15 cellular contexts compared by ENCODE assay signal in genomic region chr21:33023574-33024277, GRCh38. TPM values are rescaled to one million over a fixed set of nuclear protein-coding genes. Genes with fewer than 3 reads are reported as not detected.
DNase-seq lines count a peak whose midpoint lies in the region; ATAC-seq, FAIRE-seq and TF ChIP-seq lines count a peak whose summit lies in the region.
"Had no signal": no experiment of that assay in that cellular context is flagged by ENCODE, and none has a peak within 500 bp of the region (broad histone marks: within the 10 kb centered on the region; RNA-seq: fewer than 3 reads in every experiment).

No MANE protein-coding gene starts in this region.

- TF ChIP-seq RAD21 in A549 (conservative IDR thresholded peaks at IDR 0.05 in 1 of 2, IDR thresholded peaks at IDR 0.05 in 1 of 2), result no peak

- POLR2A ChIA-PET in A549 (lab: Yijun Ruan, JAX), result no interaction called here
- POLR2A ChIA-PET in OCI-LY7 (lab: Charles Lee), result no interaction called here

- H3K36me3 ChIP-seq in lower lobe of right lung (no peaks in the 10 kb centered on the region), ovary (no peaks in the 10 kb centered on the region), OCI-LY7 (ENCODE audit: insufficient read depth, low read length) (no peaks in the 10 kb centered on the region)
- H3K36me3 ChIP-seq: adrenal gland, MG63, spleen had no signal

- WGBS in A549 (ENCODE audit: missing lambda C conversion rate), result 32% methylated on average over 17 of the region's 50 CpGs
- 1 to 4% (median 3%) methylated on average over 44 to 50 of the region's 50 CpGs for WGBS in ovary, 3 donors

- no peak for FAIRE-seq in A549 (lab: Jason Lieb, UNC)
- FAIRE-seq: GM18507 had no signal

- no TSS peak for BruUV-seq in OCI-LY7 (replicated peaks; lab: Mats Ljungman, UMichigan)

- peaks cover 100% of the 10 kb centered on the region for H3K27me3 ChIP-seq in lower lobe of right lung (ENCODE audit: low read depth)
- H3K27me3 ChIP-seq in ovary, result peaks cover 2% of the 10 kb centered on the region

- H2AFZ ChIP-seq in OCI-LY7 (ENCODE audit: low read length), result no peak overlapping the region

- ATAC-seq in A549 (peak in 1 of 2 experiments; percentile 22; a peak in 1 of 6 replicates), lower lobe of right lung (no peak), HG02973 (IDR thresholded peaks at IDR 0.05; ENCODE audit: unreplicated experiment) (no peak)
- ATAC-seq in activated T-helper 17 cell treated with anti-CD3 and anti-CD28 coated beads, Interleukin-2, amount 50 U/mL, for 72 hours (replicated peaks), result no peak
- ATAC-seq: left ventricle myocardium superior had no signal

- peaks cover 17% of the 10 kb centered on the region for H3K4me1 Mint-ChIP-seq in activated T-helper 17 cell treated with anti-CD3 and anti-CD28 coated beads, Interleukin-2, amount 50 U/mL, for 72 hours

- no peaks in the 10 kb centered on the region for H3K79me2 ChIP-seq in OCI-LY7 (ENCODE audit: insufficient read depth, low read depth, low read length)

- intact Hi-C loops in lower lobe of right lung (cut with DNase I) (no loop called here), ovary (cut with DNase I) (loop anchor here in 1 of 4 donors (5.0 kb wide), 1 partner anchor 34 kb away; no protein-coding TSS in a partner anchor), OCI-LY7 (cut with micrococcal nuclease; ENCODE audit: unreplicated experiment) (no loop called here)

- no peaks in the 10 kb centered on the region for H3K9me3 Mint-ChIP-seq in activated T-helper 17 cell treated with anti-CD3 and anti-CD28 coated beads, Interleukin-2, amount 50 U/mL, for 72 hours

- H3K4me3 ChIP-seq in A549 (no peak overlapping the region), lower lobe of right lung (peak overlapping the region; percentile 7), ovary (no peak overlapping the region), OCI-LY7 (ENCODE audit: low read depth, low read length, poor library complexity, severe bottlenecking) (no peak overlapping the region)
- H3K4me3 ChIP-seq: MG63 had no signal

- H3K4me3 Mint-ChIP-seq in activated T-helper 17 cell treated with anti-CD3 and anti-CD28 coated beads, Interleukin-2, amount 50 U/mL, for 72 hours, result peak overlapping the region; percentile 45

- TF ChIP-seq EP300 in A549 (IDR thresholded peaks at IDR 0.05), result no peak
- no peak for TF ChIP-seq EP300 in ovary (IDR thresholded peaks at IDR 0.05)

- H3K27ac ChIP-seq in A549, result no peak overlapping the region
- no peak overlapping the region for H3K27ac ChIP-seq in lower lobe of right lung
- no peak overlapping the region for H3K27ac ChIP-seq in ovary
- no peak overlapping the region for H3K27ac ChIP-seq in OCI-LY7 (ENCODE audit: low read depth, low read length, poor library complexity, severe bottlenecking)
- H3K27ac ChIP-seq: adrenal gland, spleen had no signal

- H3K9me2 ChIP-seq in OCI-LY7 (ENCODE audit: insufficient read depth, low read length), result no peaks in the 10 kb centered on the region

- CTCF ChIA-PET in A549 (lab: Yijun Ruan, JAX), result interaction anchor here (1.0 kb wide), 1 partner anchor 103 kb away, joined by 3 read pairs; no protein-coding TSS in a partner anchor
- CTCF ChIA-PET in OCI-LY7 (lab: Charles Lee; ENCODE audit: unreplicated experiment), result no interaction called here

- no peaks in the 10 kb centered on the region for H4K20me1 ChIP-seq in OCI-LY7 (ENCODE audit: insufficient read depth, low read length)

- H3K27ac Mint-ChIP-seq in activated T-helper 17 cell treated with anti-CD3 and anti-CD28 coated beads, Interleukin-2, amount 50 U/mL, for 72 hours, result no peak overlapping the region

- DNase-seq in A549 (ENCODE audit: low read depth in 1 of 2, low spot score in 1 of 2), result no peak
- peak; percentile 43 for DNase-seq in GF-D8 (lab: John Stamatoyannopoulos, UW)
- no peak for DNase-seq in lower lobe of right lung
- DNase-seq in ovary, result no peak
- no peak for DNase-seq in CD1c-positive myeloid dendritic cell (ENCODE audit: extremely low spot score)
- no peak for DNase-seq in OCI-LY7 (ENCODE audit: low spot score)
- DNase-seq: adrenal gland; left ventricle myocardium superior; MG63; NK-92 treated with Interleukin-12 subunit alpha and Interleukin-12 subunit beta, amount 100 ng/mL, for 24 hours; spleen; T-helper 9 cell had no signal

- H3K27me3 Mint-ChIP-seq in activated T-helper 17 cell treated with anti-CD3 and anti-CD28 coated beads, Interleukin-2, amount 50 U/mL, for 72 hours, result peaks cover 64% of the 10 kb centered on the region

- TF ChIP-seq POLR2A in A549 (IDR thresholded peaks at IDR 0.05; ENCODE audit: low read length) (no peak), ovary (IDR thresholded peaks at IDR 0.05) (no peak)

- no peaks in the 10 kb centered on the region for H3K4me1 ChIP-seq in A549
- peaks cover 56% of the 10 kb centered on the region for H3K4me1 ChIP-seq in lower lobe of right lung
- H3K4me1 ChIP-seq in ovary (ENCODE audit: insufficient read depth), result peaks cover 2% of the 10 kb centered on the region
- no peaks in the 10 kb centered on the region for H3K4me1 ChIP-seq in OCI-LY7 (ENCODE audit: insufficient read depth, low read length, poor library complexity, severe bottlenecking)

- H3K36me3 Mint-ChIP-seq in activated T-helper 17 cell treated with anti-CD3 and anti-CD28 coated beads, Interleukin-2, amount 50 U/mL, for 72 hours (ENCODE audit: low read depth), result peaks cover 9% of the 10 kb centered on the region

- H3K4me2 ChIP-seq in A549 (peak overlapping the region; percentile 7; the same call in 1 of the 3 replicates), OCI-LY7 (ENCODE audit: low read length) (no peak overlapping the region)

- TF ChIP-seq CTCF in A549 (IDR thresholded peaks at IDR 0.05), result no peak
- TF ChIP-seq CTCF in lower lobe of right lung (IDR thresholded peaks at IDR 0.05), result no peak
- TF ChIP-seq CTCF in ovary (IDR thresholded peaks at IDR 0.05), result no peak
- no peak for TF ChIP-seq CTCF in OCI-LY7 (conservative IDR thresholded peaks at IDR 0.05; ENCODE audit: low read length)

- H3K9me3 ChIP-seq in A549, result no peaks in the 10 kb centered on the region
- H3K9me3 ChIP-seq in lower lobe of right lung, result no peaks in the 10 kb centered on the region
- no peaks in the 10 kb centered on the region for H3K9me3 ChIP-seq in ovary
- H3K9me3 ChIP-seq in OCI-LY7 (ENCODE audit: low read length), result no peaks in the 10 kb centered on the region
- H3K9me3 ChIP-seq: adrenal gland, MG63, spleen had no signal

TF ChIP-seq in A549, 52 proteins besides CTCF, POLR2A, EP300 and RAD21:
- TF ChIP-seq BHLHE40 (IDR thresholded peaks at IDR 0.05; ENCODE audit: low read depth, low read length) (no peak), KDM1A (IDR thresholded peaks at IDR 0.05; ENCODE audit: low read depth) (no peak), EHMT2 (IDR thresholded peaks at IDR 0.05; ENCODE audit: low read depth) (no peak), NFE2L2 (conservative IDR thresholded peaks at IDR 0.05; ENCODE audit: low read length) (no peak), CHD4 (IDR thresholded peaks at IDR 0.05; ENCODE audit: borderline replicate concordance) (no peak), SREBF2 (IDR thresholded peaks at IDR 0.05) (no peak), JUNB (IDR thresholded peaks at IDR 0.05) (no peak), CHD2 (IDR thresholded peaks at IDR 0.05; ENCODE audit: low read length, partially characterized antibody) (no peak), ZFP36 (IDR thresholded peaks at IDR 0.05; ENCODE audit: borderline replicate concordance, partially characterized antibody) (no peak), ZC3H11A (IDR thresholded peaks at IDR 0.05) (no peak)

RNA-seq across cellular contexts. Expression of gene OLIG2, which starts 2.0 kb away (rescaled TPM):
- polyA plus RNA-seq in A549 (2011; rRNA removed) (not detected in 2 replicates), A549 (2017; fragmentation: RNase III; extraction: RNeasy Plus Mini Kit Qiagen cat#74134 plus additional on column Dnase treatment) (not detected in 3 replicates), ovary (not detected)
- not detected in 2 replicates for polyA plus RNA-seq in A549 (2012; cell fraction: cytosol; rRNA removed)
- not detected in 2 replicates for polyA plus RNA-seq in A549 (2012; cell fraction: nucleus; rRNA removed)
- polyA minus RNA-seq in A549 (2011; rRNA and poly(A)+ RNA removed), result 0.04 TPM in 1 of 2 replicates, not detected in the other
- total RNA-seq in activated T-helper 17 cell treated with anti-CD3 and anti-CD28 coated beads, Interleukin-2, amount 50 U/mL, for 72 hours, result not detected
- total RNA-seq in lower lobe of right lung (not detected), ovary (not detected), OCI-LY7 (2022) (not detected in 2 replicates)
- total RNA-seq in OCI-LY7 (2014; rRNA removed; shearing (Covaris generic)), result not detected in 2 replicates
- total RNA-seq: adrenal gland, left ventricle myocardium superior had no signal

RNA-seq across cellular contexts. Expression of gene OLIG1, which starts 46.2 kb away (rescaled TPM):
- polyA plus RNA-seq in A549 (2011; rRNA removed) (not detected in 2 replicates), A549 (2017; fragmentation: RNase III; extraction: RNeasy Plus Mini Kit Qiagen cat#74134 plus additional on column Dnase treatment) (not detected in 3 replicates), ovary (not detected)
- 0.01 TPM in 1 of 2 replicates, not detected in the other for polyA plus RNA-seq in A549 (2012; cell fraction: cytosol; rRNA removed)
- polyA plus RNA-seq in A549 (2012; cell fraction: nucleus; rRNA removed), result 0.04 and 0.12 TPM in 2 replicates
- polyA minus RNA-seq in A549 (2011; rRNA and poly(A)+ RNA removed), result not detected in 2 replicates
- total RNA-seq in activated T-helper 17 cell treated with anti-CD3 and anti-CD28 coated beads, Interleukin-2, amount 50 U/mL, for 72 hours, result not detected
- total RNA-seq in lower lobe of right lung (0.59 TPM), ovary (not detected), OCI-LY7 (2022) (not detected in 2 replicates)
- not detected in 2 replicates for total RNA-seq in OCI-LY7 (2014; rRNA removed; shearing (Covaris generic))
